8 cellular contexts compared by ENCODE assay signal in the genomic region with DNA sequence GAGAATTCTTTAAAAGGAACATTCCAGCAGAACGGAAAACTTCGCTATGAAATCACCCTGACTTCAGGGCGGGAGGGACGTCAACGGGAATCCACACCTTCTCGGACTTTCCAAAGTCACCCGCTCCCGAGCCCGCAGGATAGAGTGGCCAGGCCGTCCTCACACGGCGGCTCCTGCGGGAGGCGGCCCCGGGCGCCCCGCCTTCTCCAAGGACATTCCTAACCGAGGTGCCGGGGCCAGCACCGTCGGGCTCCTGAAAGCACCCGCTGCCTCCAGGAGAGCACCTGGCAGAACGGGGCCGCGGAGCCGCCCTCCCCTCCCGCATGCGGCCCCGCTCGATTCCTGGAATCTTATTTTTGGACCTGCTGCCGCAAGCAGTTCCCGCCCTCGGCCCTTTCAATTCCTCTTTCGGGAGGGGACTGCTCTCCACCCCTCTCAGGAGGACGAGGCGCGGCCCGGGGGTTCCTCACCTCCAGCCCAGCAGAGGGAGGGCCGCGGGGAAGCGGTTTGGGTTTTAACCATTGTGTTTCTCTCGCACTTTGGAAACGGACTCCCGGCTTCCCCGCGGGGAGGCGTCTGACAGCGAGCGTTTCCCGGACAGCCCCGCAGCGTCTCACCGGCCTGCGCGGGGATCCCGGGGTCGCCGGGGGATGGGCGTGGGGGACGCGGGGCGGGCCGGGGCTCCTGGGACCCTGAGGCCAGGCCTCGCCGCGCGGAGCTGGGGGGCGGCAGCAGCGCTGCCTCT. TPM values are rescaled to one million over a fixed set of nuclear protein-coding genes. Genes with fewer than 3 reads are reported as not detected.
DNase-seq lines count a peak whose midpoint lies in the region; ATAC-seq and TF ChIP-seq lines count a peak whose summit lies in the region.

No MANE protein-coding gene starts in this region.

- H3K27me3 ChIP-seq in HUES6 (ENCODE audit: control insufficient read depth, insufficient read depth, low read length): peaks cover 42% of the 10 kb centered on the region

- H3K4me3 ChIP-seq in GM12864 (ENCODE audit: low read depth, low read length): peak overlapping the region; percentile 53
- H3K4me3 ChIP-seq in HUES6 (ENCODE audit: low read depth, low read length): peak overlapping the region; percentile 62

- H3K36me3 ChIP-seq in HUES6 (ENCODE audit: control insufficient read depth, insufficient read depth, low read length): no peaks in the 10 kb centered on the region; the same call in 1 of the 2 replicates

- TF ChIP-seq CTCF in GM12864 (IDR thresholded peaks at IDR 0.05; ENCODE audit: low read depth, low read length, missing control alignments): no peak

- H3K4me1 ChIP-seq in HUES6 (ENCODE audit: control insufficient read depth, insufficient read depth, low read length): peaks cover 42% of the 10 kb centered on the region

- intact Hi-C loops in left ventricle myocardium superior (cut with micrococcal nuclease) (no loop called here), posterior cingulate gyrus (cut with DNase I) (loop anchor here (5.0 kb wide), 1 partner anchor 41 kb away; no protein-coding TSS in a partner anchor)

- H3K9ac ChIP-seq in HUES6 (ENCODE audit: low read length): peak overlapping the region; percentile 32

- ATAC-seq in left ventricle myocardium superior: peak; percentile 69
- no peak for ATAC-seq in HG03460 (IDR thresholded peaks at IDR 0.05; ENCODE audit: unreplicated experiment)

- no peaks in the 10 kb centered on the region for H3K9me3 ChIP-seq in HUES6 (ENCODE audit: control insufficient read depth, insufficient read depth, low read depth, low read length)

- DNase-seq in GM12864 (ENCODE audit: low read depth) (no peak), amniotic epithelial cell (ENCODE audit: low read depth) (peak; percentile 20), left ventricle myocardium superior (peak; percentile 79), posterior cingulate gyrus (peak in 7 of 10 donors; percentile 35 to 92 (median 43)), NK-92 (lab: John Stamatoyannopoulos, UW; ENCODE audit: unreplicated experiment) (no peak), NCI-H2029 (lab: John Stamatoyannopoulos, UW) (no peak)

- H3K27ac ChIP-seq in HUES6 (ENCODE audit: low read depth, low read length): no peak overlapping the region

RNA-seq across cellular contexts. Expression of gene GAS6, which starts 0.9 kb away (rescaled TPM):
- total RNA-seq in left ventricle myocardium superior: 210 TPM

Comparison
In these comparisons a context has a peak if more than half of its experiments do, and no peak if none do; other contexts are left out.
1. DNase-seq: peak in amniotic epithelial cell (single experiment), left ventricle myocardium superior (single experiment) and posterior cingulate gyrus (7 of 10); none in GM12864 (single experiment), NK-92 (single experiment) and NCI-H2029 (single experiment).